ENCODE assay signal across 12 cellular contexts in the genomic region with DNA sequence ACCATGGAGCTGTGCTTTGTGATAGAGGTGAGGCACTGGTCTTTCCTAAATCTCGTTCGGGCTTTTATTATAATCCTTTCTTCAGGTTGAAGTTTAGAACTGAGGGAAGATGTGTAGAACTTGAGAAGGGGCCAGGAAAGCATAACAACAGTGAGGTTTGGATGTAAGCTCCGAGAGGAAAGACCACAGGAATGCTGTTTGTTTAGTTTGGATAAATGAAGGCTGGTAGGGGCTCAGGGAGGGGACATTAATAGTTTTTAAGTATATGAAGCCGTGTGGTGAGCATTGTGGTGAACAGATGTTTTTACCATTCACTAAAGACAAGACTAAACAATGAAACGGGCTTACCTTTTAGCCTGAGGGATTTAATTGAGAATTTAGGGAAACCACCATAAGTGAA.
DNase-seq lines count a peak whose midpoint lies in the region; ATAC-seq and TF ChIP-seq lines count a peak whose summit lies in the region.
"Had no signal": no experiment of that assay in that cellular context is flagged by ENCODE, and none has a peak within 500 bp of the region (broad histone marks: within the 10 kb centered on the region; RNA-seq: fewer than 3 reads in every experiment).

No MANE protein-coding gene starts in this region.

- DNase-seq in GM03348 (ENCODE audit: low spot score), result peak; percentile 57
- DNase-seq in SJSA1 (ENCODE audit: low read depth in 1 of 2, low spot score in 2 of 2), result peak; percentile 69 to 90
- DNase-seq in fibroblast of lung (ENCODE audit: low read depth in 2 of 2), result peak; percentile 92 to 96
- no peak for DNase-seq in osteoblast (ENCODE audit: insufficient read length, low spot score, missing footprints)
- DNase-seq in activated CD4-positive, alpha-beta T cell treated with anti-CD3 and anti-CD28 coated beads, Interleukin-2, amount 10 ng/mL, durations not matched to agents 24 days and 14 days, result no peak
- DNase-seq in NCI-H226, result no peak
- DNase-seq in stimulated activated CD4-positive, alpha-beta T cell treated with anti-CD3 and anti-CD28 coated beads, Interleukin-12 subunit alpha, Interleukin-12 subunit beta, amount 100 ng/mL, for 4 hours, result no peak
- DNase-seq: dorsolateral prefrontal cortex, hypothalamus, right lobe of liver had no signal

- no peaks in the 10 kb centered on the region for H4K20me1 ChIP-seq in fibroblast of lung (ENCODE audit: control insufficient read depth, extremely low read depth, insufficient read depth, low read length)
- no peaks in the 10 kb centered on the region for H4K20me1 ChIP-seq in osteoblast (ENCODE audit: insufficient read depth, low read length)

- H3K4me2 ChIP-seq in fibroblast of lung (ENCODE audit: extremely low read depth, insufficient read depth, low read length) (no peak overlapping the region), osteoblast (ENCODE audit: insufficient read depth, low read length) (peak overlapping the region; percentile 20)

- intact Hi-C loops in activated CD4-positive, alpha-beta T cell treated with anti-CD3 and anti-CD28 coated beads, Interleukin-2, amount 10 ng/mL, durations not matched to agents 24 days and 14 days (cut with micrococcal nuclease), result no loop called here

- TF ChIP-seq CTCF in fibroblast of lung (conservative IDR thresholded peaks at IDR 0.05 in 1 of 2, IDR thresholded peaks at IDR 0.05 in 1 of 2; ENCODE audit: low read depth in 1 of 2, low read length in 2 of 2) (no peak), osteoblast (IDR thresholded peaks at IDR 0.05; ENCODE audit: extremely low read depth, low read depth, low read length) (no peak)

- H3K4me3 Mint-ChIP-seq in activated CD4-positive, alpha-beta T cell treated with anti-CD3 and anti-CD28 coated beads, Interleukin-2, amount 10 ng/mL, durations not matched to agents 24 days and 14 days, result no peak overlapping the region
- H3K4me3 Mint-ChIP-seq: activated naive CD8-positive, alpha-beta T cell had no signal

- H3K27me3 Mint-ChIP-seq in activated CD4-positive, alpha-beta T cell treated with anti-CD3 and anti-CD28 coated beads, Interleukin-2, amount 10 ng/mL, durations not matched to agents 24 days and 14 days, result no peaks in the 10 kb centered on the region
- H3K27me3 Mint-ChIP-seq: activated naive CD8-positive, alpha-beta T cell had no signal

- H3K36me3 ChIP-seq in SJSA1 (peaks cover 16% of the 10 kb centered on the region), fibroblast of lung (ENCODE audit: control insufficient read depth, insufficient read depth, low read length) (no peaks in the 10 kb centered on the region), osteoblast (ENCODE audit: insufficient read depth, low read length) (no peaks in the 10 kb centered on the region)

- H3K79me2 ChIP-seq in fibroblast of lung (ENCODE audit: control insufficient read depth, insufficient read depth, low read length), result no peaks in the 10 kb centered on the region
- no peaks in the 10 kb centered on the region for H3K79me2 ChIP-seq in osteoblast (ENCODE audit: insufficient read depth, low read length)

- ATAC-seq in GM21390 (IDR thresholded peaks at IDR 0.05; ENCODE audit: unreplicated experiment), result no peak
- ATAC-seq: right lobe of liver had no signal

- H3K9me3 Mint-ChIP-seq in activated CD4-positive, alpha-beta T cell treated with anti-CD3 and anti-CD28 coated beads, Interleukin-2, amount 10 ng/mL, durations not matched to agents 24 days and 14 days, result no peaks in the 10 kb centered on the region

- H2AFZ ChIP-seq in fibroblast of lung (ENCODE audit: low read length) (no peak overlapping the region), osteoblast (ENCODE audit: low read length) (no peak overlapping the region)

- peaks cover 42% of the 10 kb centered on the region for H3K4me1 ChIP-seq in SJSA1 (replicated peaks)
- H3K4me1 ChIP-seq in fibroblast of lung (ENCODE audit: control insufficient read depth, extremely low read depth, insufficient read depth, low read length), result peaks cover 7% of the 10 kb centered on the region
- H3K4me1 ChIP-seq in osteoblast (ENCODE audit: insufficient read depth, low read length), result peaks cover 10% of the 10 kb centered on the region
- H3K4me1 ChIP-seq: right lobe of liver had no signal

- H3K27me3 ChIP-seq in SJSA1 (replicated peaks), result no peaks in the 10 kb centered on the region
- no peaks in the 10 kb centered on the region for H3K27me3 ChIP-seq in fibroblast of lung (ENCODE audit: control insufficient read depth, insufficient read depth, low read length)
- no peaks in the 10 kb centered on the region for H3K27me3 ChIP-seq in osteoblast (ENCODE audit: insufficient read depth, low read length)
- H3K27me3 ChIP-seq: dorsolateral prefrontal cortex, right lobe of liver had no signal

- H3K9me3 ChIP-seq in SJSA1 (replicated peaks) (no peaks in the 10 kb centered on the region), fibroblast of lung (ENCODE audit: control insufficient read depth, insufficient read depth, low read depth, low read length) (no peaks in the 10 kb centered on the region), osteoblast (ENCODE audit: low read depth, low read length) (no peaks in the 10 kb centered on the region)
- H3K9me3 ChIP-seq: right lobe of liver had no signal

- no peak overlapping the region for H3K4me3 ChIP-seq in SJSA1
- H3K4me3 ChIP-seq in fibroblast of lung (replicated peaks in 1 of 4; ENCODE audit: control extremely low read depth in 1 of 4, insufficient read depth in 1 of 4, low read depth in 3 of 4, low read length in 4 of 4), result no peak overlapping the region
- H3K4me3 ChIP-seq in osteoblast (ENCODE audit: insufficient read depth, low read length), result no peak overlapping the region
- H3K4me3 ChIP-seq: dorsolateral prefrontal cortex, right lobe of liver had no signal

- peaks cover 17% of the 10 kb centered on the region for H3K36me3 Mint-ChIP-seq in activated CD4-positive, alpha-beta T cell treated with anti-CD3 and anti-CD28 coated beads, Interleukin-2, amount 10 ng/mL, durations not matched to agents 24 days and 14 days (ENCODE audit: low read depth)

- H3K27ac Mint-ChIP-seq in activated CD4-positive, alpha-beta T cell treated with anti-CD3 and anti-CD28 coated beads, Interleukin-2, amount 10 ng/mL, durations not matched to agents 24 days and 14 days, result no peak overlapping the region
- H3K27ac Mint-ChIP-seq: activated naive CD8-positive, alpha-beta T cell had no signal

- H3K4me1 Mint-ChIP-seq in activated CD4-positive, alpha-beta T cell treated with anti-CD3 and anti-CD28 coated beads, Interleukin-2, amount 10 ng/mL, durations not matched to agents 24 days and 14 days, result peaks cover 5% of the 10 kb centered on the region

- H3K9ac ChIP-seq in fibroblast of lung (ENCODE audit: insufficient read depth, low read length), result no peak overlapping the region

- H3K27ac ChIP-seq in SJSA1, result no peak overlapping the region
- no peak overlapping the region for H3K27ac ChIP-seq in fibroblast of lung (ENCODE audit: insufficient read depth, low read length)
- H3K27ac ChIP-seq in osteoblast (ENCODE audit: low read depth, low read length), result no peak overlapping the region
- H3K27ac ChIP-seq: dorsolateral prefrontal cortex, right lobe of liver had no signal

Comparison
In these comparisons a context has a peak if more than half of its experiments do, and no peak if none do; other contexts are left out.
1. DNase-seq: peak in GM03348 (single experiment), SJSA1 (2 of 2) and fibroblast of lung (2 of 2); none in osteoblast (single experiment), activated CD4-positive, alpha-beta T cell treated with anti-CD3 and anti-CD28 coated beads, Interleukin-2, amount 10 ng/mL, durations not matched to agents 24 days and 14 days (single experiment), NCI-H226 (single experiment) and stimulated activated CD4-positive, alpha-beta T cell treated with anti-CD3 and anti-CD28 coated beads, Interleukin-12 subunit alpha, Interleukin-12 subunit beta, amount 100 ng/mL, for 4 hours (single experiment).